Comparison of ENCODE assay signal across 2 cellular contexts in the genomic region with DNA sequence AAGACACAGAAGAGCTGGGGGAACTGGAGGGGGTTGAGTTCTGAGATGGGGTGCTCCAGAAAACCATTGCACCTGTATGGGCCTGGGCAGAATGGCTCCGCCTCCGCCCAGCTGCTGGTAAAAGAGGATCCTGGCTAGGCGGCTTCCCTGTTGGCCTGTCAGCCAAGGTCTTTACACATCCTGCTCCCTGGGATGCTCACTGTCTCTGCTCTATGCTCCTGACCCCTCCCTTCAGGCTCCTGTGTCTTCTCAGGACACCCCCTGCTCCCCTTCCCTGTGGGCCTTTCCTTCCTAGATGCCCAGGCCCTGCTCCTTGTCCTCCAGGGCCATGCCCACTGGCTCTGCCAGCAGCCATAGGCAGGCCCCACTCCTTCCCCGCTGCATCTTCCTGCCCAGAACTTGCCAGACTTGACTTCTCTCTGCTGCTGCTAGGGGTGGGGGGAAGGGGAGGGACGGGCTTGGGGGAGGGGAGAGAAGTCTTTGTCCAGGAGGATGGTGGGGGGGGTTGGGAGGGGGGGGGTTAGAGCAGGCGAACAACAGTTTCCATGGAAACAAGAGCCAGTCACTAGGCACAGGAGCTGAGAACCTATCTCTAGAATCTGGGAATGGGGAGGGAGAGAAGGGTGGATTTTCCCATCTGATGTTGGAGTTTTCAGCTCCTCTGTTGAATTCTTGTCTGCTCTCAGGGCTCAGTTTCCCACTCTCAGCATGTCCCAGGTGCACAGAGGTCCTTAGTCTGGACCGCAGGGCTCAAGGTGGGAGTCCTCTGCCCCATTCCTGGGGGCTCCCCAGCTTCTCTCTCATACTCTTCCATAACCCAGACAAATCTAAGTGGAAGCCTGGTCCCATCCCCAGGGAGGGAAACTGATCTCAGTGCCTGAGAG.
TF ChIP-seq lines count a peak whose summit lies in the region.

No MANE protein-coding gene starts in this region.

TF ChIP-seq in HEK293, 187 proteins besides CTCF, POLR2A, EP300 and RAD21:
- TF ChIP-seq PRDM10 (tag by site-specific recombination; IDR thresholded peaks at IDR 0.05) (peak; percentile 55), ZNF548 (tag by site-specific recombination; IDR thresholded peaks at IDR 0.05) (no peak), ZNF341 (tag by site-specific recombination; IDR thresholded peaks at IDR 0.05; ENCODE audit: low read depth) (no peak), PRDM6 (tag by site-specific recombination; IDR thresholded peaks at IDR 0.05) (no peak), ZNF169 (tag by site-specific recombination; IDR thresholded peaks at IDR 0.05) (no peak), ZNF600 (tag by site-specific recombination; IDR thresholded peaks at IDR 0.05) (peak; percentile 22; the same call in 1 of the 2 replicates), ZNF391 (tag by site-specific recombination; IDR thresholded peaks at IDR 0.05; ENCODE audit: borderline replicate concordance, low read depth) (no peak)
- TF ChIP-seq, protein P1, sequence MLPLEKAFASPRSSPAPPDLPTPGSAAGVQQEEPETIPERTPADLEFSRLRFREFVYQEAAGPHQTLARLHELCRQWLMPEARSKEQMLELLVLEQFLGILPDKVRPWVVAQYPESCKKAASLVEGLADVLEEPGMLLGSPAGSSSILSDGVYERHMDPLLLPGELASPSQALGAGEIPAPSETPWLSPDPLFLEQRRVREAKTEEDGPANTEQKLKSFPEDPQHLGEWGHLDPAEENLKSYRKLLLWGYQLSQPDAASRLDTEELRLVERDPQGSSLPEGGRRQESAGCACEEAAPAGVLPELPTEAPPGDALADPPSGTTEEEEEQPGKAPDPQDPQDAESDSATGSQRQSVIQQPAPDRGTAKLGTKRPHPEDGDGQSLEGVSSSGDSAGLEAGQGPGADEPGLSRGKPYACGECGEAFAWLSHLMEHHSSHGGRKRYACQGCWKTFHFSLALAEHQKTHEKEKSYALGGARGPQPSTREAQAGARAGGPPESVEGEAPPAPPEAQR (tag by site-specific recombination; IDR thresholded peaks at IDR 0.05): no peak

TF ChIP-seq in WTC11, 78 proteins besides CTCF, POLR2A, EP300 and RAD21 (continued from another document):
- TF ChIP-seq USF2 (CRISPR knock-in tag; IDR thresholded peaks at IDR 0.05) (no peak), NFATC4 (CRISPR knock-in tag; IDR thresholded peaks at IDR 0.05) (no peak), NFE2L1 (CRISPR knock-in tag; IDR thresholded peaks at IDR 0.05) (no peak), PREB (CRISPR knock-in tag; IDR thresholded peaks at IDR 0.05; ENCODE audit: borderline replicate concordance) (no peak), ETV6 (CRISPR knock-in tag; IDR thresholded peaks at IDR 0.05) (no peak), TP53 (CRISPR knock-in tag; IDR thresholded peaks at IDR 0.05) (no peak), FOXP1 (CRISPR knock-in tag; IDR thresholded peaks at IDR 0.05; ENCODE audit: borderline replicate concordance) (no peak), MXD4 (CRISPR knock-in tag; IDR thresholded peaks at IDR 0.05; ENCODE audit: borderline replicate concordance) (no peak), NR2C2 (CRISPR knock-in tag; IDR thresholded peaks at IDR 0.05) (no peak), ZNF232 (CRISPR knock-in tag; IDR thresholded peaks at IDR 0.05) (no peak), ERG (CRISPR knock-in tag; IDR thresholded peaks at IDR 0.05) (no peak), HMGXB4 (CRISPR knock-in tag; IDR thresholded peaks at IDR 0.05) (no peak), SMAD3 (CRISPR knock-in tag; IDR thresholded peaks at IDR 0.05; ENCODE audit: borderline replicate concordance) (no peak), SOX15 (CRISPR knock-in tag; IDR thresholded peaks at IDR 0.05) (no peak), NFYB (CRISPR knock-in tag; conservative IDR thresholded peaks at IDR 0.05; ENCODE audit: low read depth) (no peak), MLX (CRISPR knock-in tag; IDR thresholded peaks at IDR 0.05) (no peak), HMGA2 (CRISPR knock-in tag; IDR thresholded peaks at IDR 0.05) (no peak)
